Comparison of ENCODE assay signal across 8 cellular contexts in genomic region chr3:152196782-152197181, GRCh38.
DNase-seq lines count a peak whose midpoint lies in the region; ATAC-seq and TF ChIP-seq lines count a peak whose summit lies in the region.

No MANE protein-coding gene starts in this region.

- H3K27ac ChIP-seq in brain microvascular endothelial cell = no peak overlapping the region

- peak overlapping the region; percentile 98 for H3K27ac Mint-ChIP-seq in activated naive CD4-positive, alpha-beta T cell treated with anti-CD3 and anti-CD28 coated beads, Interleukin-2, amount 50 U/mL, for 24 hours
- peak overlapping the region; percentile 98 to 99 for H3K27ac Mint-ChIP-seq in activated naive CD4-positive, alpha-beta T cell treated with anti-CD3 and anti-CD28 coated beads, Interleukin-2, amount 50 U/mL, for 72 hours
- H3K27ac Mint-ChIP-seq in stimulated activated memory B cell treated with anti-CD40 and anti-IgM and Interleukin-4, amounts not matched to agents 10 μg/mL and 1 μg/mL and 100 μg/mL, for 72 hours = peak overlapping the region; percentile 98

- no peak for TF ChIP-seq CTCF in brain microvascular endothelial cell (IDR thresholded peaks at IDR 0.05; ENCODE audit: low read depth, low read length, missing control alignments)

- H3K4me3 ChIP-seq in brain microvascular endothelial cell (ENCODE audit: low read depth, low read length) = no peak overlapping the region

- H3K27me3 Mint-ChIP-seq in activated naive CD4-positive, alpha-beta T cell treated with anti-CD3 and anti-CD28 coated beads, Interleukin-2, amount 50 U/mL, for 24 hours = no peaks in the 10 kb centered on the region
- H3K27me3 Mint-ChIP-seq in stimulated activated memory B cell treated with anti-CD40 and anti-IgM and Interleukin-4, amounts not matched to agents 10 μg/mL and 1 μg/mL and 100 μg/mL, for 72 hours = no peaks in the 10 kb centered on the region

- in situ Hi-C loops in brain microvascular endothelial cell (cut with HindIII; ENCODE audit: low pct_ligation_motif_present, low sequenced_read_pairs) = no loop called here

- H3K27me3 ChIP-seq in brain microvascular endothelial cell (replicated peaks) = no peaks in the 10 kb centered on the region

- H3K4me3 Mint-ChIP-seq in activated naive CD4-positive, alpha-beta T cell treated with anti-CD3 and anti-CD28 coated beads, Interleukin-2, amount 50 U/mL, for 24 hours = peak overlapping the region; percentile 90
- H3K4me3 Mint-ChIP-seq in stimulated activated memory B cell treated with anti-CD40 and anti-IgM and Interleukin-4, amounts not matched to agents 10 μg/mL and 1 μg/mL and 100 μg/mL, for 72 hours = peak overlapping the region; percentile 83

- peaks cover 90% of the 10 kb centered on the region for H3K4me1 Mint-ChIP-seq in activated naive CD4-positive, alpha-beta T cell treated with anti-CD3 and anti-CD28 coated beads, Interleukin-2, amount 50 U/mL, for 24 hours
- peaks cover 86% of the 10 kb centered on the region for H3K4me1 Mint-ChIP-seq in stimulated activated memory B cell treated with anti-CD40 and anti-IgM and Interleukin-4, amounts not matched to agents 10 μg/mL and 1 μg/mL and 100 μg/mL, for 72 hours

- ATAC-seq in HG03280 (IDR thresholded peaks at IDR 0.05; ENCODE audit: unreplicated experiment) = peak; percentile 41
- ATAC-seq in activated naive CD4-positive, alpha-beta T cell treated with anti-CD3 and anti-CD28 coated beads, Interleukin-2, amount 50 U/mL, for 72 hours = peak in 1 of 2 donors; percentile 15
- ATAC-seq in stimulated activated memory B cell treated with anti-CD40 and anti-IgM and Interleukin-4, amounts not matched to agents 10 μg/mL and 1 μg/mL and 100 μg/mL, for 72 hours = peak; percentile 63

- H3K9me3 Mint-ChIP-seq in activated naive CD4-positive, alpha-beta T cell treated with anti-CD3 and anti-CD28 coated beads, Interleukin-2, amount 50 U/mL, for 24 hours = no peaks in the 10 kb centered on the region
- H3K9me3 Mint-ChIP-seq in activated naive CD4-positive, alpha-beta T cell treated with anti-CD3 and anti-CD28 coated beads, Interleukin-2, amount 50 U/mL, for 72 hours = no peaks in the 10 kb centered on the region
- H3K9me3 Mint-ChIP-seq in stimulated activated memory B cell treated with anti-CD40 and anti-IgM and Interleukin-4, amounts not matched to agents 10 μg/mL and 1 μg/mL and 100 μg/mL, for 72 hours = no peaks in the 10 kb centered on the region

- no peak for DNase-seq in activated naive CD4-positive, alpha-beta T cell treated with Interleukin-2 at 50 U/mL for 16 hours
- DNase-seq in activated naive CD4-positive, alpha-beta T cell treated with anti-CD3 and anti-CD28 coated beads, Interleukin-2, amount 50 U/mL, for 72 hours (ENCODE audit: low spot score in 2 of 2) = no peak
- DNase-seq in anterior cingulate cortex (lab: John Stamatoyannopoulos, UW) (no peak), brain microvascular endothelial cell (no peak)
- no peak for DNase-seq in activated effector memory CD4-positive, alpha-beta T cell treated with Interleukin-2 at 50 U/mL for 16 hours

- no peaks in the 10 kb centered on the region for H3K36me3 Mint-ChIP-seq in activated naive CD4-positive, alpha-beta T cell treated with anti-CD3 and anti-CD28 coated beads, Interleukin-2, amount 50 U/mL, for 24 hours
- peaks cover 0 to 7% of the 10 kb centered on the region in 2 donors for H3K36me3 Mint-ChIP-seq in activated naive CD4-positive, alpha-beta T cell treated with anti-CD3 and anti-CD28 coated beads, Interleukin-2, amount 50 U/mL, for 72 hours
- H3K36me3 Mint-ChIP-seq in stimulated activated memory B cell treated with anti-CD40 and anti-IgM and Interleukin-4, amounts not matched to agents 10 μg/mL and 1 μg/mL and 100 μg/mL, for 72 hours = no peaks in the 10 kb centered on the region

- no peaks in the 10 kb centered on the region for H3K36me3 ChIP-seq in brain microvascular endothelial cell (replicated peaks)
